9 cellular contexts compared by ENCODE assay signal in genomic region chr3:121748638-121749275, GRCh38. TPM values are rescaled to one million over a fixed set of nuclear protein-coding genes. Genes with fewer than 3 reads are reported as not detected.
DNase-seq lines count a peak whose midpoint lies in the region; ATAC-seq and TF ChIP-seq lines count a peak whose summit lies in the region.
"Had no signal": no experiment of that assay in that cellular context is flagged by ENCODE, and none has a peak within 500 bp of the region (broad histone marks: within the 10 kb centered on the region; RNA-seq: fewer than 3 reads in every experiment).

No MANE protein-coding gene starts in this region.

- peak overlapping the region; percentile 79 for H3K4me2 ChIP-seq in GM23338

- ATAC-seq in GM23338 (peak; percentile 67), memory B cell (ENCODE audit: low read depth) (peak; percentile 4)

- H3K4me3 ChIP-seq in GM23338, result peak overlapping the region; percentile 81

- no peaks in the 10 kb centered on the region for H3K9me3 ChIP-seq in ES-I3 (ENCODE audit: control insufficient read depth, insufficient read depth, low read length)

- H3K4me1 Mint-ChIP-seq in GM23338, result peaks cover 6% of the 10 kb centered on the region; the same call in 2 of the 3 replicates
- H3K4me1 Mint-ChIP-seq in memory B cell, result peaks cover 2% of the 10 kb centered on the region

- H3K4me3 Mint-ChIP-seq in GM23338 (no peak overlapping the region), memory B cell (no peak overlapping the region)
- H3K4me3 Mint-ChIP-seq: stimulated activated naive CD8-positive, alpha-beta T cell treated with anti-CD3 and anti-CD28 coated beads, Interleukin-15, Interleukin-2, amounts not matched to agents 100 ng/mL and 50 ng/mL, for 24 hours had no signal

- no peaks in the 10 kb centered on the region for H3K36me3 ChIP-seq in ES-I3 (ENCODE audit: insufficient read depth, low read length)
- no peaks in the 10 kb centered on the region for H3K36me3 ChIP-seq in GM23338 (ENCODE audit: insufficient read depth)

- H4K20me1 ChIP-seq in GM23338 (replicated peaks; ENCODE audit: insufficient read depth), result no peaks in the 10 kb centered on the region

- H3K27me3 ChIP-seq in GM23338 (ENCODE audit: insufficient read depth), result no peaks in the 10 kb centered on the region

- no peaks in the 10 kb centered on the region for H3F3A ChIP-seq in GM23338 (replicated peaks; ENCODE audit: low read depth)

- H2AFZ ChIP-seq in GM23338, result peak overlapping the region; percentile 16

- DNase-seq in GM23338 (ENCODE audit: low spot score), result peak; percentile 68
- DNase-seq in NCI-H460 (ENCODE audit: extremely low read depth, low read depth), result peak; percentile 24
- DNase-seq in dermis microvascular lymphatic vessel endothelial cell (ENCODE audit: low read depth in 2 of 2), result peak; percentile 50 to 80
- DNase-seq in memory B cell (ENCODE audit: low spot score in 2 of 2), result no peak
- DNase-seq in activated CD8-positive, alpha-beta memory T cell treated with anti-CD3 and anti-CD28 coated beads, Interleukin-2, amount 50 U/mL, for 48 hours, result no peak
- no peak for DNase-seq in NCI-H1417 (lab: John Stamatoyannopoulos, UW)
- no peak for DNase-seq in nucleus accumbens (lab: John Stamatoyannopoulos, UW)

- H3K9me3 Mint-ChIP-seq in GM23338, result no peaks in the 10 kb centered on the region
- H3K9me3 Mint-ChIP-seq in memory B cell, result no peaks in the 10 kb centered on the region
- H3K9me3 Mint-ChIP-seq: stimulated activated naive CD8-positive, alpha-beta T cell treated with anti-CD3 and anti-CD28 coated beads, Interleukin-15, Interleukin-2, amounts not matched to agents 100 ng/mL and 50 ng/mL, for 24 hours had no signal

- H3K9me2 ChIP-seq in GM23338 (ENCODE audit: insufficient read depth), result no peaks in the 10 kb centered on the region

- H3K36me3 Mint-ChIP-seq in GM23338 (ENCODE audit: low read depth) (no peaks in the 10 kb centered on the region), memory B cell (no peaks in the 10 kb centered on the region)

- peaks cover 5% of the 10 kb centered on the region for H3K27me3 Mint-ChIP-seq in GM23338 (ENCODE audit: insufficient read depth, low read depth, poor library complexity)
- H3K27me3 Mint-ChIP-seq in memory B cell, result no peaks in the 10 kb centered on the region

- H3K27ac ChIP-seq in GM23338 (ENCODE audit: low read depth), result peak overlapping the region; percentile 85

- no peak overlapping the region for H3K27ac Mint-ChIP-seq in GM23338
- no peak overlapping the region for H3K27ac Mint-ChIP-seq in memory B cell
- H3K27ac Mint-ChIP-seq: stimulated activated naive CD8-positive, alpha-beta T cell treated with anti-CD3 and anti-CD28 coated beads, Interleukin-15, Interleukin-2, amounts not matched to agents 100 ng/mL and 50 ng/mL, for 24 hours had no signal

- H3K9ac ChIP-seq in ES-I3 (ENCODE audit: low read depth, low read length), result peak overlapping the region; percentile 94

- peaks cover 28% of the 10 kb centered on the region for H3K79me2 ChIP-seq in GM23338 (replicated peaks; ENCODE audit: insufficient read depth)

- H3K4me1 ChIP-seq in ES-I3 (ENCODE audit: insufficient read depth, low read length) (peaks cover 3% of the 10 kb centered on the region; the same call in 1 of the 2 replicates), GM23338 (ENCODE audit: insufficient read depth) (0 out of 2 replicates have a peak, but pooled peaks cover 3% of the 10 kb centered on the region)

- no peak for TF ChIP-seq CTCF in GM23338 (conservative IDR thresholded peaks at IDR 0.05; ENCODE audit: low read depth in 2 of 2)

TF ChIP-seq in GM23338, 12 proteins besides CTCF, POLR2A, EP300 and RAD21:
- TF ChIP-seq EZH2 (IDR thresholded peaks at IDR 0.05; ENCODE audit: low read depth, unreplicated experiment) (no peak), POLR2AphosphoS5 (IDR thresholded peaks at IDR 0.05; ENCODE audit: low read depth) (no peak), ZNF114 (CRISPR knock-in tag; IDR thresholded peaks at IDR 0.05) (no peak), CREB1 (CRISPR knock-in tag; IDR thresholded peaks at IDR 0.05; ENCODE audit: low read depth) (peak; percentile 63; the same call in 1 of the 2 replicates), ZNF331 (CRISPR knock-in tag; IDR thresholded peaks at IDR 0.05; ENCODE audit: low read depth) (no peak), EZH2phosphoT487 (IDR thresholded peaks at IDR 0.05; ENCODE audit: unreplicated experiment) (no peak), JUNB (IDR thresholded peaks at IDR 0.05; ENCODE audit: unreplicated experiment) (no peak)
TF ChIP-seq in GM23338: peak in this region for 1.

RNA-seq across cellular contexts. Expression of gene GOLGB1, which starts 0.8 kb away (rescaled TPM):
- 19.8 and 34.5 TPM in 2 replicates for total RNA-seq in GM23338 (2014; rRNA removed; shearing (Covaris generic))
- polyA plus RNA-seq in GM23338 (2016; fragmentation: Nextera tagmentation; extraction: Ambion mirVana), result 43.7 and 56.8 TPM in 2 replicates
- total RNA-seq in NCI-H460 (2014; rRNA removed; shearing (Covaris generic)), result 13.1 and 15.5 TPM in 2 replicates
- polyA plus RNA-seq in NCI-H460 (2014; cell fraction: nucleus; rRNA removed), result 5.9 and 7.8 TPM in 2 replicates
- 28.0 and 28.2 TPM in 2 replicates for total RNA-seq in dermis microvascular lymphatic vessel endothelial cell

Comparison
In these comparisons a context has a peak if more than half of its experiments do, and no peak if none do; other contexts are left out.
1. DNase-seq: peak in GM23338 (single experiment), NCI-H460 (single experiment) and dermis microvascular lymphatic vessel endothelial cell (2 of 2); none in memory B cell (0 of 2), activated CD8-positive, alpha-beta memory T cell treated with anti-CD3 and anti-CD28 coated beads, Interleukin-2, amount 50 U/mL, for 48 hours (single experiment), NCI-H1417 (0 of 3) and nucleus accumbens (0 of 56).